In the genomic region with DNA sequence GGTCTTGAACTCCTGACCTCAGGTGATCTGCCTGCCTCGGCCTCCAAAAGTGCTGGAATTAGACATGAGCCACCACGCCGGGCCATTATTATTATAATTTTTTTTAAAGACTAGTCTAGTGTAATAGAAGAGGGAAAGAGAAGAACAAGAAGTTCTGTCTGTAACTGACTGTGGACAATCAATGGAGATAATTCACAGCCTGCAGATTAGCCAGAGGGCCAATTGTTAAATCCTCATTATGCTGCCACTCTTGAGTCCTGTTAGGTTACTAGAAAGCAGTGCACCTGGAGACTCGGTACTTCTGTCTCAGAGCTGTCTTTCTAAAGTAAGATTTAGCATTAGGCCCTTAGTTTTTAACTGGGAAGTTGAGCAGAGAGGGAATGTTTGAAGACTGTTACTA, we compare ENCODE assay signal across 16 cellular contexts.
"Had no signal": no experiment of that assay in that cellular context is flagged by ENCODE, and none has a peak within 500 bp of the region (broad histone marks: within the 10 kb centered on the region; RNA-seq: fewer than 3 reads in every experiment).

No MANE protein-coding gene starts in this region.

- H3K4me3 ChIP-seq: dorsolateral prefrontal cortex, lower lobe of right lung, ovary, right lobe of liver, thyroid gland had no signal

- H3K27ac ChIP-seq: lower lobe of right lung, ovary, right lobe of liver, thyroid gland had no signal

- H3K27me3 ChIP-seq: ovary, right lobe of liver, thyroid gland had no signal

- H3K4me1 ChIP-seq: right lobe of liver had no signal

- H3K36me3 ChIP-seq: lower lobe of right lung, ovary, right lobe of liver, thyroid gland had no signal

- DNase-seq: dorsolateral prefrontal cortex; effector CD4-positive, alpha-beta T cell; head of caudate nucleus; left ventricle myocardium superior; lower lobe of right lung; naive thymus-derived CD8-positive, alpha-beta T cell; nephron progenitor cell; occipital lobe; ovary; retina; right lobe of liver; small intestine; stimulated activated CD4-positive, alpha-beta T cell treated with anti-CD3 and anti-CD28 coated beads, Interleukin-15, amount 100 ng/mL, for 24 hours; stimulated activated CD4-positive, alpha-beta T cell treated with anti-CD3 and anti-CD28 coated beads, Interleukin-2, amount 100 ng/mL, for 48 hours; stimulated activated naive B cell treated with anti-CD40 and anti-IgM and Interleukin-4, amounts not matched to agents 10 μg/mL and 1 μg/mL and 100 μg/mL, for 72 hours; thyroid gland had no signal

- H3K9me3 ChIP-seq: lower lobe of right lung, ovary, right lobe of liver, thyroid gland had no signal
